Comparison of ENCODE assay signal across 1 cellular context in the genomic region with DNA sequence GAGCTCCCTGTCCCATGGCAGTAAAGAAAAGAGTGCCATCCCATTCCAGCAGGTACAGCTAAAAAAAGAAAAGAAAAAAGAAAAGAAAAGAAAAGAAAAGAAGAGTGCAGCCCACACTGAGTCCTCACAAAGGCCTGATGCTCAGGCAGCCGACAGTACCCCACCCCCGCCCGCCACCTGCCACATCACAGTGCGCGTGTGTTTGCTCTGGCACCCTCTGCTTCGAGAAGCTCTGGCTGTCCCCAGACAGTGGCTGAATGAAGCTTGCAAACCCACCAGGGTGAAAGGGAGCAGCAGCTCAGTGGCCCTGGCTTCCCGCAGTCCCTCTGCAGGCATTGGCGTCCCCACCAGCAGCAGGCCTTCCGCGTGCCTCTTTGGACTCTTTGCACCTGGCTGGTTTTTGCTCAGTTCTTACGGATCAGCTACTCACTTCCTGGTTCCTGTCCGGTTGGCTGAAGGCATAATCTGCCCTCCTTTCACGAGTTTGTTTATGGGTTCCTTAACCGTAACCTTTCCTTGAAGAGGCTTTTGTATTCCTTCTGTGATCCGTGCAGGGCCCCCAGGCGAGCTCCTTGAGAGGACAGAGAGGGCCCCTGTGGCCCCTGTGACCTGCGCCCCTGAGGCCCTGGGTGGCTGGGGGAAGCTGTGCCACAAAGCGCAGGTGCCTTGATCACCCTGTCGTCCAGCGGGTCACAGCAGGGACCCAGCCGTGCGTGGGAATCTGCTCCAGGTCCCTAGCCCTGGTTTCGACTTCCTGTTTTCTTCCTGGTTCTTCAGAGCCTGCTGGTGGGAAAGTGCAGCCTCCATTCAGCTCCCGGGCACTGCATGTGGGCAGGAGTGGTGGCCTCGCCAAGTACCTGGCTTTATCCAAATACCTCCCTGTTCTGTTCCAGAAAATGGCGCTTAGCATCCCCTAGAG.
TF ChIP-seq lines count a peak whose summit lies in the region.

No MANE protein-coding gene starts in this region.

TF ChIP-seq in IMR-90, 13 proteins besides CTCF, POLR2A, EP300 and RAD21 (continued from another document):
- TF ChIP-seq ELK1 (IDR thresholded peaks at IDR 0.05; ENCODE audit: borderline replicate concordance, low read depth, low read length) (no peak), MXI1 (IDR thresholded peaks at IDR 0.05; ENCODE audit: borderline replicate concordance, low read depth, low read length) (no peak), BHLHE40 (IDR thresholded peaks at IDR 0.05; ENCODE audit: low read depth, low read length) (no peak), RCOR1 (IDR thresholded peaks at IDR 0.05; ENCODE audit: insufficient replicate concordance, low read length) (no peak), FOS (IDR thresholded peaks at IDR 0.05; ENCODE audit: low read depth, low read length) (no peak), MAZ (IDR thresholded peaks at IDR 0.05; ENCODE audit: borderline replicate concordance, low read depth, low read length) (no peak)
- TF ChIP-seq, protein P1, sequence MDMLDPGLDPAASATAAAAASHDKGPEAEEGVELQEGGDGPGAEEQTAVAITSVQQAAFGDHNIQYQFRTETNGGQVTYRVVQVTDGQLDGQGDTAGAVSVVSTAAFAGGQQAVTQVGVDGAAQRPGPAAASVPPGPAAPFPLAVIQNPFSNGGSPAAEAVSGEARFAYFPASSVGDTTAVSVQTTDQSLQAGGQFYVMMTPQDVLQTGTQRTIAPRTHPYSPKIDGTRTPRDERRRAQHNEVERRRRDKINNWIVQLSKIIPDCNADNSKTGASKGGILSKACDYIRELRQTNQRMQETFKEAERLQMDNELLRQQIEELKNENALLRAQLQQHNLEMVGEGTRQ (IDR thresholded peaks at IDR 0.05; ENCODE audit: low read depth, low read length): no peak
